Comparison of ENCODE assay signal across 11 cellular contexts in genomic region chr2:204445149-204445548, GRCh38.
"Had no signal": no experiment of that assay in that cellular context is flagged by ENCODE, and none has a peak within 500 bp of the region (broad histone marks: within the 10 kb centered on the region; RNA-seq: fewer than 3 reads in every experiment).

No MANE protein-coding gene starts in this region.

- H3K4me3 ChIP-seq: GM23248, GM23338, HAP-1 had no signal

- H3K27ac ChIP-seq: GM23248 had no signal

- H3K4me1 ChIP-seq: HAP-1 had no signal

- FAIRE-seq: H1, H54 had no signal

- ATAC-seq: GM23338, HCT116 had no signal

- H3K9ac ChIP-seq: GM23248 had no signal

- DNase-seq: GM23248, GOT3, H7, H9, HCEC 1CT, HFFc6 had no signal

- H3K36me3 ChIP-seq: HAP-1 had no signal

- H3K4me2 ChIP-seq: GM23338 had no signal

- H2AFZ ChIP-seq: GM23248, GM23338 had no signal
